17 cellular contexts compared by ENCODE assay signal in the genomic region with DNA sequence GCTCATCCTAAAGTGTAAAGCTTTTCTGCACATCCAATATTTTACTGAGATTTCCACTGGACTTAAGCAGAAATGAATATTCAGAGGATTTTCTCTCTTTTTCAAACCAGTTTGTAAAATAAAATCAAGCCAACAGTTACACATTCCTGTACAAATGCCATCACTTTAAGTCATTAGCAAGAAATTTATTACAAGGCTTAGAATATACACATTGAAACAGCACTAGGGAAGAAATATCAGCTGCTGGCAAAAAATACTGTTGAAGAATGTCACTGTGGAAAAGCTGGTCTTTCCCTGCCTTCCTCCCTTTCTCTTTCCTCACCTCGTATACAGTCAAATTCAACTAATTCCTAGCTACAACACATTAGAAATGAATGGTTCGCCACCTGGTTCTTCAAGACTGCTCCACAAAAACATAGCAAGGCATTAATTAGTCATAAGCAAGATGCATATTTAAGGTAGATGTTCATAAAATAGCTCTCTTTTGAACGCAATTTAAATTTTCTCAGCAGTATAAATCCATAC.
"Had no signal": no experiment of that assay in that cellular context is flagged by ENCODE, and none has a peak within 500 bp of the region (broad histone marks: within the 10 kb centered on the region; RNA-seq: fewer than 3 reads in every experiment).

No MANE protein-coding gene starts in this region.

- H3K36me3 Mint-ChIP-seq: natural killer cell had no signal

- H3K27me3 ChIP-seq: thyroid gland had no signal

- DNase-seq: activated CD4-positive, alpha-beta T cell treated with anti-CD3 and anti-CD28 coated beads for 36 hours; activated CD8-positive, alpha-beta memory T cell treated with anti-CD3 and anti-CD28 coated beads, Interleukin-2, amount 50 U/mL, for 4 hours; activated CD8-positive, alpha-beta T cell treated with anti-CD3 and anti-CD28 coated beads for 36 hours; activated naive CD8-positive, alpha-beta T cell treated with anti-CD3 and anti-CD28 coated beads, Interleukin-2, amount 50 U/mL, for 24 hours; activated T-cell treated with anti-CD3 and anti-CD28 coated beads, Interleukin-2, amount 50 U/mL, for 72 hours; central memory CD4-positive, alpha-beta T cell; cortex of kidney; effector memory CD4-positive, alpha-beta T cell; glutamatergic neuron; left colon; natural killer cell; occipital lobe; stimulated activated CD4-positive, alpha-beta T cell treated with anti-CD3 and anti-CD28 coated beads, Interleukin-4, amount 100 ng/mL, for 1 hour; stimulated activated CD8-positive, alpha-beta memory T cell treated with anti-CD3 and anti-CD28 coated beads, Interleukin-4, amount 100 ng/mL, for 48 hours; thyroid gland had no signal

- H3K27ac Mint-ChIP-seq: activated CD4-positive, alpha-beta T cell treated with anti-CD3 and anti-CD28 coated beads for 36 hours; activated CD8-positive, alpha-beta T cell treated with anti-CD3 and anti-CD28 coated beads for 36 hours; activated naive CD8-positive, alpha-beta T cell treated with anti-CD3 and anti-CD28 coated beads, Interleukin-2, amount 50 U/mL, for 24 hours; activated T-cell treated with anti-CD3 and anti-CD28 coated beads, Interleukin-2, amount 50 U/mL, for 72 hours; natural killer cell; stimulated activated naive CD8-positive, alpha-beta T cell treated with anti-CD3 and anti-CD28 coated beads, Interleukin-15, Interleukin-2, amounts not matched to agents 100 ng/mL and 50 ng/mL, for 24 hours had no signal

- H3K4me3 ChIP-seq: lung, thyroid gland had no signal

- H3K9me3 ChIP-seq: thyroid gland had no signal

- H3K4me3 Mint-ChIP-seq: activated CD4-positive, alpha-beta T cell treated with anti-CD3 and anti-CD28 coated beads for 36 hours; activated CD8-positive, alpha-beta T cell treated with anti-CD3 and anti-CD28 coated beads for 36 hours; activated naive CD8-positive, alpha-beta T cell treated with anti-CD3 and anti-CD28 coated beads, Interleukin-2, amount 50 U/mL, for 24 hours; activated T-cell treated with anti-CD3 and anti-CD28 coated beads, Interleukin-2, amount 50 U/mL, for 72 hours; natural killer cell; stimulated activated naive CD8-positive, alpha-beta T cell treated with anti-CD3 and anti-CD28 coated beads, Interleukin-15, Interleukin-2, amounts not matched to agents 100 ng/mL and 50 ng/mL, for 24 hours had no signal

- H3K9me3 Mint-ChIP-seq: activated CD8-positive, alpha-beta T cell treated with anti-CD3 and anti-CD28 coated beads for 36 hours; activated naive CD8-positive, alpha-beta T cell treated with anti-CD3 and anti-CD28 coated beads, Interleukin-2, amount 50 U/mL, for 24 hours; activated T-cell treated with anti-CD3 and anti-CD28 coated beads, Interleukin-2, amount 50 U/mL, for 72 hours; stimulated activated naive CD8-positive, alpha-beta T cell treated with anti-CD3 and anti-CD28 coated beads, Interleukin-15, Interleukin-2, amounts not matched to agents 100 ng/mL and 50 ng/mL, for 24 hours had no signal

- ATAC-seq: activated CD4-positive, alpha-beta T cell treated with anti-CD3 and anti-CD28 coated beads for 36 hours; activated CD8-positive, alpha-beta T cell treated with anti-CD3 and anti-CD28 coated beads for 36 hours; activated naive CD8-positive, alpha-beta T cell treated with anti-CD3 and anti-CD28 coated beads, Interleukin-2, amount 50 U/mL, for 24 hours; activated T-cell treated with anti-CD3 and anti-CD28 coated beads, Interleukin-2, amount 50 U/mL, for 72 hours; left colon; natural killer cell had no signal

- H3K36me3 ChIP-seq: thyroid gland had no signal

- H3K4me1 Mint-ChIP-seq: activated CD4-positive, alpha-beta T cell treated with anti-CD3 and anti-CD28 coated beads for 36 hours; activated naive CD8-positive, alpha-beta T cell treated with anti-CD3 and anti-CD28 coated beads, Interleukin-2, amount 50 U/mL, for 24 hours; natural killer cell had no signal

- H3K27me3 Mint-ChIP-seq: activated naive CD8-positive, alpha-beta T cell treated with anti-CD3 and anti-CD28 coated beads, Interleukin-2, amount 50 U/mL, for 24 hours had no signal
